In genomic region chr19:44757057-44757734, GRCh38 we compare ENCODE assay signal across 11 cellular contexts. TPM values are rescaled to one million over a fixed set of nuclear protein-coding genes. Genes with fewer than 3 reads are reported as not detected.
DNase-seq lines count a peak whose midpoint lies in the region; ATAC-seq and TF ChIP-seq lines count a peak whose summit lies in the region.
"Had no signal": no experiment of that assay in that cellular context is flagged by ENCODE, and none has a peak within 500 bp of the region (broad histone marks: within the 10 kb centered on the region; RNA-seq: fewer than 3 reads in every experiment).

No MANE protein-coding gene starts in this region.

- H3K4me1 ChIP-seq in heart right ventricle: peaks cover 21 to 77% (median 63%) of the 10 kb centered on the region in 9 donors

- peaks cover 76% of the 10 kb centered on the region for H3K36me3 Mint-ChIP-seq in activated T-helper 2 cell treated with anti-CD3 and anti-CD28 coated beads, Interferon-gamma antibody, Interleukin-2, Interleukin-4, amounts not matched to agents 10 μg/mL and 5 μg/mL and 100 μg/mL, durations not matched to agents 14 hours and 24 hours and 36 hours (ENCODE audit: low read depth)

- TF ChIP-seq CTCF in AG04449 (IDR thresholded peaks at IDR 0.05; ENCODE audit: insufficient read depth, low read length, missing control alignments) (no peak), heart right ventricle (IDR thresholded peaks at IDR 0.05) (no peak)

- H3K4me3 Mint-ChIP-seq in activated T-helper 2 cell treated with anti-CD3 and anti-CD28 coated beads, Interferon-gamma antibody, Interleukin-2, Interleukin-4, amounts not matched to agents 10 μg/mL and 5 μg/mL and 100 μg/mL, durations not matched to agents 14 hours and 24 hours and 36 hours (ENCODE audit: low read depth): no peak overlapping the region

- H3K27me3 ChIP-seq in heart right ventricle: no peaks in the 10 kb centered on the region

- 50 to 63% (median 59%) methylated on average over 43 to 53 of the region's 53 CpGs for WGBS in adipose tissue, 3 donors
- WGBS in heart right ventricle, 2 donors: 35 to 38% methylated on average over 53 of the region's 53 CpGs

- H3K4me3 ChIP-seq in AG04449 (ENCODE audit: low read depth, low read length): peak overlapping the region; percentile 59
- H3K4me3 ChIP-seq in heart right ventricle: peak overlapping the region; percentile 36 to 64 (median 56)

- DNase-seq in AG04449 (ENCODE audit: low read depth, low spot score): no peak
- DNase-seq in heart right ventricle: peak; percentile 79
- DNase-seq in occipital lobe (lab: John Stamatoyannopoulos, UW): peak; percentile 17
- DNase-seq in activated T-helper 2 cell treated with anti-CD3 and anti-CD28 coated beads, Interferon-gamma antibody, Interleukin-2, Interleukin-4, amounts not matched to agents 10 μg/mL and 5 μg/mL and 100 μg/mL, durations not matched to agents 14 hours and 24 hours and 36 hours (ENCODE audit: low spot score): no peak
- no peak for DNase-seq in left lobe of liver (ENCODE audit: low spot score)
- DNase-seq in inferior parietal cortex (ENCODE audit: extremely low spot score): no peak
- DNase-seq: naive B cell had no signal

- H3K27ac Mint-ChIP-seq in activated T-helper 2 cell treated with anti-CD3 and anti-CD28 coated beads, Interferon-gamma antibody, Interleukin-2, Interleukin-4, amounts not matched to agents 10 μg/mL and 5 μg/mL and 100 μg/mL, durations not matched to agents 14 hours and 24 hours and 36 hours: no peak overlapping the region

- ATAC-seq in heart right ventricle (peak; percentile 34 to 63 (median 54)), left lobe of liver (no peak), GM18909 (IDR thresholded peaks at IDR 0.05; ENCODE audit: poor library complexity, unreplicated experiment) (no peak)
- ATAC-seq: activated naive CD4-positive, alpha-beta T cell treated with anti-CD3 and anti-CD28 coated beads, Interleukin-2, amount 50 U/mL, for 72 hours had no signal

- H3K27ac ChIP-seq in adipose tissue (ENCODE audit: low read depth, low read length): peak overlapping the region; percentile 72
- H3K27ac ChIP-seq in heart right ventricle: peak overlapping the region; percentile 55 to 100 (median 94)
- H3K27ac ChIP-seq: C4-2B had no signal

- H3K9me3 ChIP-seq in heart right ventricle: no peaks in the 10 kb centered on the region

- CTCF ChIA-PET in AG04449 (lab: Yijun Ruan, JAX): interaction anchor here (0.7 to 5.7 kb wide), 11 partner anchors 8 to 186 kb away, joined by 3 to 50 read pairs (median 4); no protein-coding TSS in a partner anchor

- intact Hi-C loops in heart right ventricle (cut with DNase I): loop anchor here in 4 of 10 donors (5.0 kb wide), 1 partner anchor 35 kb away; no protein-coding TSS in a partner anchor
- intact Hi-C loops in activated T-helper 2 cell treated with anti-CD3 and anti-CD28 coated beads, Interferon-gamma antibody, Interleukin-2, Interleukin-4, amounts not matched to agents 10 μg/mL and 5 μg/mL and 100 μg/mL, durations not matched to agents 14 hours and 24 hours and 36 hours (cut with micrococcal nuclease): no loop called here

- peaks cover 0 to 85% (median 14%) of the 10 kb centered on the region in 9 donors for H3K36me3 ChIP-seq in heart right ventricle

- POLR2A ChIA-PET in AG04449 (lab: Yijun Ruan, JAX): interaction anchor here (1.0 to 1.3 kb wide), 3 partner anchors 8 to 15 kb away, joined by 3 to 6 read pairs (median 3); no protein-coding TSS in a partner anchor

- no peaks in the 10 kb centered on the region for H3K27me3 Mint-ChIP-seq in activated T-helper 2 cell treated with anti-CD3 and anti-CD28 coated beads, Interferon-gamma antibody, Interleukin-2, Interleukin-4, amounts not matched to agents 10 μg/mL and 5 μg/mL and 100 μg/mL, durations not matched to agents 14 hours and 24 hours and 36 hours (ENCODE audit: low read depth)
- H3K27me3 Mint-ChIP-seq: naive B cell had no signal

- no peaks in the 10 kb centered on the region for H3K9me3 Mint-ChIP-seq in activated T-helper 2 cell treated with anti-CD3 and anti-CD28 coated beads, Interferon-gamma antibody, Interleukin-2, Interleukin-4, amounts not matched to agents 10 μg/mL and 5 μg/mL and 100 μg/mL, durations not matched to agents 14 hours and 24 hours and 36 hours
- H3K9me3 Mint-ChIP-seq: activated naive CD4-positive, alpha-beta T cell treated with anti-CD3 and anti-CD28 coated beads, Interleukin-2, amount 50 U/mL, for 72 hours; naive B cell had no signal

- peaks cover 31% of the 10 kb centered on the region for H3K4me1 Mint-ChIP-seq in activated T-helper 2 cell treated with anti-CD3 and anti-CD28 coated beads, Interferon-gamma antibody, Interleukin-2, Interleukin-4, amounts not matched to agents 10 μg/mL and 5 μg/mL and 100 μg/mL, durations not matched to agents 14 hours and 24 hours and 36 hours (ENCODE audit: low read depth)

RNA-seq across cellular contexts. Expression of gene BCL3, which starts 8.7 kb away (rescaled TPM):
- polyA plus RNA-seq in adipose tissue (100 to 1,000 TPM in 1 of 3 donors, 10 to 100 TPM in 2; 33.4 to 150 (median 97.6) TPM), heart right ventricle (10 to 100 TPM; 20.7 to 30.7 TPM)
- total RNA-seq in heart right ventricle (10 to 100 TPM in 9 of 10 donors, 1 to 10 TPM in 1; 7.1 to 76.3 (median 20.3) TPM), occipital lobe (not detected), left lobe of liver (30.8 TPM)
- total RNA-seq in activated T-helper 2 cell treated with anti-CD3 and anti-CD28 coated beads, Interferon-gamma antibody, Interleukin-2, Interleukin-4, amounts not matched to agents 10 μg/mL and 5 μg/mL and 100 μg/mL, durations not matched to agents 14 hours and 24 hours and 36 hours: 83.5 and 85.2 TPM in 2 replicates

RNA-seq across cellular contexts. Expression of gene CBLC, which starts 20.5 kb away (rescaled TPM):
- polyA plus RNA-seq in adipose tissue (10 to 100 TPM in 1 of 3 donors, 1 to 10 TPM in 1, under 1 TPM in 1; 0.45 to 11.1 (median 2.0) TPM), heart right ventricle (not detected)
- total RNA-seq in heart right ventricle (under 1 TPM in 1 of 10 donors, not detected in 9; 0.38 TPM), occipital lobe (not detected), left lobe of liver (14.0 TPM)
- not detected in 2 replicates for total RNA-seq in activated T-helper 2 cell treated with anti-CD3 and anti-CD28 coated beads, Interferon-gamma antibody, Interleukin-2, Interleukin-4, amounts not matched to agents 10 μg/mL and 5 μg/mL and 100 μg/mL, durations not matched to agents 14 hours and 24 hours and 36 hours
- total RNA-seq: activated naive CD4-positive, alpha-beta T cell treated with anti-CD3 and anti-CD28 coated beads, Interleukin-2, amount 50 U/mL, for 72 hours had no signal

RNA-seq across cellular contexts. Expression of gene BCAM, which starts 51.7 kb away (rescaled TPM):
- 10 to 100 TPM; 23.8 to 66.5 (median 62.1) TPM for polyA plus RNA-seq in adipose tissue
- 100 to 1,000 TPM in 4 of 10 donors, 10 to 100 TPM in 6; 72.8 to 118 (median 92.5) TPM for total RNA-seq in heart right ventricle
- 100 to 1,000 TPM in 1 of 2 donors, 10 to 100 TPM in 1; 63.2 to 130 TPM for polyA plus RNA-seq in heart right ventricle
- 2.3 TPM for total RNA-seq in occipital lobe
- total RNA-seq in activated T-helper 2 cell treated with anti-CD3 and anti-CD28 coated beads, Interferon-gamma antibody, Interleukin-2, Interleukin-4, amounts not matched to agents 10 μg/mL and 5 μg/mL and 100 μg/mL, durations not matched to agents 14 hours and 24 hours and 36 hours: not detected in 2 replicates
- total RNA-seq in left lobe of liver: 40.7 TPM

RNA-seq across cellular contexts. Expression of gene CEACAM16, which starts 58.2 kb away (rescaled TPM):
- polyA plus RNA-seq in adipose tissue (under 1 TPM in 1 of 3 donors, not detected in 2; 0.07 TPM), heart right ventricle (not detected)
- total RNA-seq in heart right ventricle (not detected), occipital lobe (not detected), left lobe of liver (not detected)
- total RNA-seq in activated T-helper 2 cell treated with anti-CD3 and anti-CD28 coated beads, Interferon-gamma antibody, Interleukin-2, Interleukin-4, amounts not matched to agents 10 μg/mL and 5 μg/mL and 100 μg/mL, durations not matched to agents 14 hours and 24 hours and 36 hours: not detected in 2 replicates
- total RNA-seq: activated naive CD4-positive, alpha-beta T cell treated with anti-CD3 and anti-CD28 coated beads, Interleukin-2, amount 50 U/mL, for 72 hours had no signal

Comparison
In these comparisons a context has a peak if more than half of its experiments do, and no peak if none do; other contexts are left out.
1. DNase-seq: peak in heart right ventricle (2 of 2) and occipital lobe (single experiment); none in AG04449 (single experiment), activated T-helper 2 cell treated with anti-CD3 and anti-CD28 coated beads, Interferon-gamma antibody, Interleukin-2, Interleukin-4, amounts not matched to agents 10 μg/mL and 5 μg/mL and 100 μg/mL, durations not matched to agents 14 hours and 24 hours and 36 hours (single experiment), left lobe of liver (single experiment) and inferior parietal cortex (single experiment).
2. ATAC-seq: peak in heart right ventricle (8 of 8); none in left lobe of liver (single experiment) and GM18909 (single experiment).
3. RNA of gene CBLC, which starts 20.5 kb away (total RNA-seq): 14.0 TPM in left lobe of liver (single experiment); 0.38 TPM in heart right ventricle, not detected in occipital lobe (single experiment) and not detected in activated T-helper 2 cell treated with anti-CD3 and anti-CD28 coated beads, Interferon-gamma antibody, Interleukin-2, Interleukin-4, amounts not matched to agents 10 μg/mL and 5 μg/mL and 100 μg/mL, durations not matched to agents 14 hours and 24 hours and 36 hours; every median in the first group is over 10 times any median in the second.
4. RNA of gene BCAM, which starts 51.7 kb away (total RNA-seq): 72.8 to 118 TPM in heart right ventricle and 40.7 TPM in left lobe of liver (single experiment); 2.3 TPM in occipital lobe (single experiment) and not detected in activated T-helper 2 cell treated with anti-CD3 and anti-CD28 coated beads, Interferon-gamma antibody, Interleukin-2, Interleukin-4, amounts not matched to agents 10 μg/mL and 5 μg/mL and 100 μg/mL, durations not matched to agents 14 hours and 24 hours and 36 hours; every median in the first group is over 10 times any median in the second.